ENCODE assay signal across 8 cellular contexts in the genomic region with DNA sequence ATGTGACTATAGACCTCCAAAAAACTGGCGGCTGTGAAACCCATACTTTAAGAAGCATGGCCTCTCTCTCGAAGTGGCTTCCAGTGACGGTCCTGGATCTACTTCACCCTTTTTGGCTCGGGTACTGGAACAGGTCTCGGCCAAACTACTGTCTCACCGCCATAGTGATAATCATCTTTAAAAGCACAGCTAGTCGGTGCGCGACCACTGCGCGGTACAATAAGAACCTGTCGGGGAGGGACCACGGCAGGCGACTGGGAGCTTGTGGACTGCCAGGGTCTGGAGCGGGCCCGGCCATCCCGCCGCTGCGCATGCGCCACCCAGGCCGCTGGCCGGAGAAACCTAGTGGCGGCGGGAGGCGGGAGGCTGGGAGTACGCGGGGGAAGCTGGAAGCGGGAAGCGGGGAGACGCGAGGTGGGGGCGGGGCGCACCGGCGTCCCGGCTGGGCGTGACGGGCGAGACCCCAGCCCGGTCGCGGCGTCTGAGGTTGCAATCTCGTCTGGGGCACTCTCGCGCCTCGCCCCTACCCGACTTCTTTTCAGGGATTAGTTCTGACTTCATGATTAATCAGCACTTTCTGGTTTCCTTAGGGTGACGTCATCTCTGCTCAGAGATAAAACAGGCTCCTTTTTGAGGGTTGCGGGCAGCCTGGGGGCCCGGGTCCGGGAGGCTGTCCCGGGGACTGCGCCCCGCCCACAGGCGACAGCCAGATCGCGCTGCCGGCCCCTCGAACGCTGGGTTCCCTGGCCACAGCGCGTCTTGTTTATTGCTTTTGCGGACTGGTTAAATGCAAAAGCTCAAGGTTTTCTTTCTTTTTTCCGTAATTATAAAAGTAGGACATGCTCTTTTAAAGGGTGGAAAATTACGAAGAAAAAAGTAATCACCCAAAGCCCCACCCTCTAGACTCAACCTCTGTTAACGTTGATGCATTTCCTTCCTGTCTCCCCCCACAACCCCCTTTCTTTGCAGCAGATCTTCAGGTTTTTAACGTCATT.
DNase-seq lines count a peak whose midpoint lies in the region; ATAC-seq and TF ChIP-seq lines count a peak whose summit lies in the region.

No MANE protein-coding gene starts in this region.

- H3K4me1 ChIP-seq in ectodermal cell (ENCODE audit: control insufficient read depth, insufficient read depth, low read length) (no peaks in the 10 kb centered on the region), lung (ENCODE audit: control insufficient read depth in 2 of 2, insufficient read depth in 2 of 2, low read length in 2 of 2) (peaks cover 7 to 9% of the 10 kb centered on the region in 2 donors)

- DNase-seq in Ammon's horn (ENCODE audit: low spot score) (peak; percentile 91), GM19238 (ENCODE audit: insufficient read length, low spot score) (peak; percentile 65), NCI-H82 (lab: John Stamatoyannopoulos, UW) (peak; percentile 89), lung (ENCODE audit: low spot score) (peak; percentile 86)
- DNase-seq in activated CD8-positive, alpha-beta T cell treated with anti-CD3 and anti-CD28 coated beads, Interleukin-2, amount 10 ng/mL, durations not matched to agents 7 days and 5 days = peak; percentile 89
- peak; percentile 52 to 73 (median 59) for DNase-seq in stimulated activated CD4-positive, alpha-beta T cell treated with anti-CD3 and anti-CD28 coated beads, TNF-alpha, amount 100 ng/mL, for 24 hours (ENCODE audit: low read depth in 3 of 3)

- TF ChIP-seq CTCF in lung (IDR thresholded peaks at IDR 0.05; ENCODE audit: control extremely low read depth, extremely low read depth) = no peak

- H3K4me3 Mint-ChIP-seq in activated CD8-positive, alpha-beta T cell treated with anti-CD3 and anti-CD28 coated beads, Interleukin-2, amount 10 ng/mL, durations not matched to agents 7 days and 5 days = peak overlapping the region; percentile 71

- peak overlapping the region; percentile 92 for H3K27ac Mint-ChIP-seq in activated CD8-positive, alpha-beta T cell treated with anti-CD3 and anti-CD28 coated beads, Interleukin-2, amount 10 ng/mL, durations not matched to agents 7 days and 5 days

- CTCF ChIA-PET in activated CD8-positive, alpha-beta T cell treated with anti-CD3 and anti-CD28 coated beads, Interleukin-2, amount 10 ng/mL, durations not matched to agents 7 days and 5 days (lab: Charles Lee) = interaction anchor here (0.7 to 3.4 kb wide), 6 partner anchors 13 to 447 kb away, joined by 3 to 17 read pairs (median 4); a partner anchor contains a TSS

- WGBS in ectodermal cell, 2 experiments = 6 to 7% methylated on average over 67 to 68 of the region's 68 CpGs
- WGBS in lung, 2 donors = 1 to 2% methylated on average over 67 to 68 of the region's 68 CpGs

- POLR2A ChIA-PET in activated CD8-positive, alpha-beta T cell treated with anti-CD3 and anti-CD28 coated beads, Interleukin-2, amount 10 ng/mL, durations not matched to agents 7 days and 5 days (lab: Charles Lee) = interaction anchor here (0.6 to 3.3 kb wide), 7 partner anchors 11 to 527 kb away, joined by 3 to 20 read pairs (median 3); a partner anchor contains a TSS

- no peaks in the 10 kb centered on the region for H3K9me3 Mint-ChIP-seq in activated CD8-positive, alpha-beta T cell treated with anti-CD3 and anti-CD28 coated beads, Interleukin-2, amount 10 ng/mL, durations not matched to agents 7 days and 5 days (ENCODE audit: insufficient read depth)

- ATAC-seq in HG03439 (IDR thresholded peaks at IDR 0.05; ENCODE audit: unreplicated experiment) = peak; percentile 84
- ATAC-seq in activated CD8-positive, alpha-beta T cell treated with anti-CD3 and anti-CD28 coated beads, Interleukin-2, amount 10 ng/mL, durations not matched to agents 7 days and 5 days = peak; percentile 90
- peak; percentile 96 for ATAC-seq in lung (ENCODE audit: insufficient read depth, low FRiP score)

- H3K27me3 ChIP-seq in ectodermal cell (ENCODE audit: control insufficient read depth, insufficient read depth, low read length, poor library complexity, severe bottlenecking) (peaks cover 6% of the 10 kb centered on the region), lung (ENCODE audit: control insufficient read depth, insufficient read depth) (no peaks in the 10 kb centered on the region)

- no peaks in the 10 kb centered on the region for H3K27me3 Mint-ChIP-seq in activated CD8-positive, alpha-beta T cell treated with anti-CD3 and anti-CD28 coated beads, Interleukin-2, amount 10 ng/mL, durations not matched to agents 7 days and 5 days (ENCODE audit: low read depth)

- H3K4me3 ChIP-seq in ectodermal cell (ENCODE audit: insufficient read depth, low read depth, low read length) = peak overlapping the region; percentile 47
- peak overlapping the region; percentile 71 for H3K4me3 ChIP-seq in lung

- peaks cover 42% of the 10 kb centered on the region for H3K4me1 Mint-ChIP-seq in activated CD8-positive, alpha-beta T cell treated with anti-CD3 and anti-CD28 coated beads, Interleukin-2, amount 10 ng/mL, durations not matched to agents 7 days and 5 days (ENCODE audit: low read depth)

- H3K36me3 Mint-ChIP-seq in activated CD8-positive, alpha-beta T cell treated with anti-CD3 and anti-CD28 coated beads, Interleukin-2, amount 10 ng/mL, durations not matched to agents 7 days and 5 days (ENCODE audit: low read depth) = no peaks in the 10 kb centered on the region

- no peaks in the 10 kb centered on the region for H3K36me3 ChIP-seq in ectodermal cell (ENCODE audit: control insufficient read depth, insufficient read depth, low read length)
- no peaks in the 10 kb centered on the region for H3K36me3 ChIP-seq in lung (ENCODE audit: control insufficient read depth in 2 of 2, insufficient read depth in 2 of 2, low read length in 2 of 2)

- H3K27ac ChIP-seq in ectodermal cell (ENCODE audit: insufficient read depth, low read depth, low read length, poor library complexity, severe bottlenecking) (peak overlapping the region; percentile 95), lung (ENCODE audit: low read depth in 1 of 2, low read length in 1 of 2) (peak overlapping the region; percentile 91 to 96)

- no peaks in the 10 kb centered on the region for H3K9me3 ChIP-seq in ectodermal cell (ENCODE audit: control insufficient read depth, low read length)
- H3K9me3 ChIP-seq in lung (ENCODE audit: control insufficient read depth in 2 of 2, insufficient read depth in 1 of 2, low read length in 1 of 2) = no peaks in the 10 kb centered on the region

Comparison
In these comparisons a context has a peak if more than half of its experiments do, and no peak if none do; other contexts are left out.
1. Peak in every context shown above with its lines: DNase-seq, ATAC-seq, H3K4me3 ChIP-seq and H3K27ac ChIP-seq.